In the genomic region with DNA sequence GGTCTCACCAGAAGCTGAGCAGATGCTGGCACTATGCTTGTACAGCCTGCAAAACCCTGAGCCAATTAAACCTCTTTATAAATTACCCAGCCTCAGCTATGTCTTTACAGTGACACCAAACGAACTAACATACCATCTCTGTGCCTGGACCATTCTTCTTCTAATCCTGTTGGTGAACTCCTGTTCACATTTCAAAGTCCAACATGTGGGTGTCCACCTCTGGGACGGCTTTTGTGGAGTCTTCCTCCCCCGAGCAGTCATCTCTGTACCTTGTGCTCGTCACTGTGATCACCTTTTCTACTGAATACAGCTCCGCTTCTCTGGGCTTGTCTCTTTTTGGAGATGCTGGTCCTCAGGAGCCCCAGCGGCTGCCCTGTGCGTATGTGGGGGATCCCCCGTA, we compare ENCODE assay signal across 26 cellular contexts. TPM values are rescaled to one million over a fixed set of nuclear protein-coding genes. Genes with fewer than 3 reads are reported as not detected.
A peak's percentile ranks its signal among the peaks of the same experiment; 100 is the strongest.
DNase-seq lines count a peak whose midpoint lies in the region; ATAC-seq, FAIRE-seq and TF ChIP-seq lines count a peak whose summit lies in the region.
"Had no signal": no experiment of that assay in that cellular context is flagged by ENCODE, and none has a peak within 500 bp of the region (broad histone marks: within the 10 kb centered on the region; RNA-seq: fewer than 3 reads in every experiment).

No MANE protein-coding gene starts in this region.

- H4K20me1 ChIP-seq in HepG2 (ENCODE audit: insufficient read depth, low read length), result no peaks in the 10 kb centered on the region
- H4K20me1 ChIP-seq: BLaER1 treated with 17β-estradiol and CSF1 and Interleukin-3, amounts not matched to agents 10 nM and 100 nM had no signal

- TF ChIP-seq EP300 in HepG2 (IDR thresholded peaks at IDR 0.05; ENCODE audit: low read depth in 2 of 2, low read length in 2 of 2) (no peak), HepG2 (CRISPR knock-in tag; IDR thresholded peaks at IDR 0.05; ENCODE audit: borderline replicate concordance) (no peak), esophagus muscularis mucosa (IDR thresholded peaks at IDR 0.05) (no peak)

- TF ChIP-seq CTCF in HepG2 (CRISPR knock-in tag; IDR thresholded peaks at IDR 0.05) (no peak), right lobe of liver (IDR thresholded peaks at IDR 0.05) (no peak), esophagus muscularis mucosa (IDR thresholded peaks at IDR 0.05) (no peak)

- H3K27me3 ChIP-seq in HepG2 (ENCODE audit: control insufficient read depth in 1 of 2, insufficient read depth in 2 of 2, low read length in 2 of 2) (0 out of 5 replicates have a peak, but pooled peaks cover 0 to 1% of the 10 kb centered on the region in 2 experiments), right lobe of liver (no peaks in the 10 kb centered on the region), esophagus muscularis mucosa (no peaks in the 10 kb centered on the region)
- H3K27me3 ChIP-seq: BE2C; BLaER1 treated with 17β-estradiol and CSF1 and Interleukin-3, amounts not matched to agents 10 nM and 100 nM had no signal

- H3K4me1 ChIP-seq in HepG2 (ENCODE audit: insufficient read depth, low read length), result peaks cover 34% of the 10 kb centered on the region
- H3K4me1 ChIP-seq in right lobe of liver, result no peaks in the 10 kb centered on the region
- H3K4me1 ChIP-seq in esophagus muscularis mucosa, result no peaks in the 10 kb centered on the region
- H3K4me1 ChIP-seq: A549, BE2C had no signal

- no peaks in the 10 kb centered on the region for H3K36me3 Mint-ChIP-seq in activated T-cell treated with anti-CD3 and anti-CD28 coated beads, Interleukin-2, amount 50 U/mL, for 24 hours (ENCODE audit: low read depth)
- H3K36me3 Mint-ChIP-seq: CD14-positive monocyte; CD8-positive, alpha-beta memory T cell had no signal

- CTCF ChIA-PET in HepG2 (lab: Yijun Ruan, JAX; ENCODE audit: low intra/inter-chr PET ratio, low total read pairs), result no interaction called here

- no peak overlapping the region for H3K27ac Mint-ChIP-seq in activated T-cell treated with anti-CD3 and anti-CD28 coated beads, Interleukin-2, amount 50 U/mL, for 24 hours
- H3K27ac Mint-ChIP-seq: CD4-positive, alpha-beta T cell had no signal

- H3K36me3 ChIP-seq in HepG2 (replicated peaks in 1 of 2; ENCODE audit: control insufficient read depth in 1 of 2, insufficient read depth in 2 of 2, low read length in 2 of 2), result no peaks in the 10 kb centered on the region
- H3K36me3 ChIP-seq in right lobe of liver, result no peaks in the 10 kb centered on the region
- H3K36me3 ChIP-seq in esophagus muscularis mucosa, result no peaks in the 10 kb centered on the region
- H3K36me3 ChIP-seq: BE2C; BLaER1 treated with 17β-estradiol and CSF1 and Interleukin-3, amounts not matched to agents 10 nM and 100 nM had no signal

- intact Hi-C loops in HepG2 (cut with micrococcal nuclease; ENCODE audit: unreplicated experiment) (no loop called here), right lobe of liver (cut with DNase I) (no loop called here), esophagus muscularis mucosa (cut with DNase I) (loop anchor here (10.0 kb wide), 1 partner anchor 138 kb away; no protein-coding TSS in a partner anchor)

- peak overlapping the region; percentile 24; the same call in 1 of the 2 replicates for H3K4me2 ChIP-seq in HepG2 (ENCODE audit: low read depth, low read length)
- H3K4me2 ChIP-seq: A549; BLaER1 treated with 17β-estradiol and CSF1 and Interleukin-3, amounts not matched to agents 10 nM and 100 nM had no signal

- ATAC-seq in HepG2 (peak; percentile 64), right lobe of liver (no peak), HG02571 (IDR thresholded peaks at IDR 0.05; ENCODE audit: unreplicated experiment) (no peak)
- ATAC-seq: A549, GM12878, HCT116 had no signal

- H3K9me3 Mint-ChIP-seq in activated T-cell treated with anti-CD3 and anti-CD28 coated beads, Interleukin-2, amount 50 U/mL, for 24 hours, result no peaks in the 10 kb centered on the region
- H3K9me3 Mint-ChIP-seq: CD4-positive, alpha-beta T cell; CD8-positive, alpha-beta memory T cell; H9 had no signal

- TF ChIP-seq POLR2A in HepG2 (IDR thresholded peaks at IDR 0.05; ENCODE audit: insufficient read depth in 1 of 2, low read depth in 2 of 2, low read length in 2 of 2) (no peak), right lobe of liver (IDR thresholded peaks at IDR 0.05) (no peak), esophagus muscularis mucosa (IDR thresholded peaks at IDR 0.05; ENCODE audit: low read depth) (no peak)

- in situ Hi-C loops in HepG2 (cut with HindIII; ENCODE audit: extremely low pct_ligation_motif_present, low pct_unique_long_range_greater_than_20kb), result no loop called here

- H3K9me3 ChIP-seq in HepG2 (ENCODE audit: low read length) (no peaks in the 10 kb centered on the region), right lobe of liver (no peaks in the 10 kb centered on the region), esophagus muscularis mucosa (no peaks in the 10 kb centered on the region)
- H3K9me3 ChIP-seq: A549; BE2C; BLaER1 treated with 17β-estradiol and CSF1 and Interleukin-3, amounts not matched to agents 10 nM and 100 nM had no signal

- H3K9ac ChIP-seq in HepG2 (ENCODE audit: insufficient read depth, low read depth, low read length), result no peak overlapping the region
- H3K9ac ChIP-seq: BLaER1 treated with 17β-estradiol and CSF1 and Interleukin-3, amounts not matched to agents 10 nM and 100 nM; GM23248 had no signal

- H3K4me3 ChIP-seq in HepG2 (replicated peaks in 1 of 3; ENCODE audit: insufficient read depth in 1 of 3, low read depth in 2 of 3, low read length in 3 of 3) (no peak overlapping the region), right lobe of liver (no peak overlapping the region), esophagus muscularis mucosa (no peak overlapping the region)
- H3K4me3 ChIP-seq: A549; BLaER1 treated with 17β-estradiol and CSF1 and Interleukin-3, amounts not matched to agents 10 nM and 100 nM; GM12878; GM23248 had no signal

- POLR2A ChIA-PET in HepG2 (lab: Yijun Ruan, JAX), result interaction anchor here (5.0 kb wide), 1 partner anchor 13 kb away, joined by 30 read pairs; no protein-coding TSS in a partner anchor

- H3K4me1 Mint-ChIP-seq in activated T-cell treated with anti-CD3 and anti-CD28 coated beads, Interleukin-2, amount 50 U/mL, for 24 hours (ENCODE audit: low read depth), result peaks cover 6% of the 10 kb centered on the region

- no peak for FAIRE-seq in HepG2 (lab: Jason Lieb, UNC)
- FAIRE-seq: A549, D721Med, GM12878, GM19239 had no signal

- H3K79me2 ChIP-seq in HepG2 (ENCODE audit: insufficient read depth, low read length), result no peaks in the 10 kb centered on the region

- DNase-seq in HepG2 (ENCODE audit: low spot score), result peak; percentile 25
- DNase-seq in right lobe of liver, result no peak
- DNase-seq in esophagus muscularis mucosa (ENCODE audit: extremely low spot score), result peak; percentile 17
- peak; percentile 53 for DNase-seq in mesenteric fat pad (ENCODE audit: low spot score)
- no peak for DNase-seq in iPS-NIHi7 (ENCODE audit: extremely low spot score)
- no peak for DNase-seq in activated T-cell treated with anti-CD3 and anti-CD28 coated beads, Interleukin-2, amount 50 U/mL, for 24 hours
- DNase-seq: 8988T; ACHN; AML-193; BE2C; CD4-positive, alpha-beta T cell; CD8-positive, alpha-beta memory T cell; DMS 273 treated with DMSO at 0.1 percent for 48 hours; DMS79; EL; GDM1; GM23248; H9 had no signal

- BruUV-seq in HepG2 (replicated peaks; lab: Mats Ljungman, UMichigan), result no TSS peak

- no peaks in the 10 kb centered on the region for H3K27me3 Mint-ChIP-seq in activated T-cell treated with anti-CD3 and anti-CD28 coated beads, Interleukin-2, amount 50 U/mL, for 24 hours
- H3K27me3 Mint-ChIP-seq: CD4-positive, alpha-beta T cell had no signal

- WGBS in HepG2 (ENCODE audit: low lambda C conversion rate), result 40% methylated on average over 8 of the region's 8 CpGs
- 65% methylated on average over 7 of the region's 8 CpGs for WGBS in right lobe of liver (ENCODE audit: insufficient coverage, low coverage, low lambda C conversion rate, missing lambda C conversion rate)
- 93% methylated on average over 8 of the region's 8 CpGs for WGBS in esophagus muscularis mucosa

- no peak for TF ChIP-seq RAD21 in HepG2 (CRISPR knock-in tag; IDR thresholded peaks at IDR 0.05)

- H3K27ac ChIP-seq in HepG2 (ENCODE audit: extremely low read length, insufficient read depth, low read length), result no peak overlapping the region
- H3K27ac ChIP-seq in right lobe of liver, result no peak overlapping the region
- H3K27ac ChIP-seq in esophagus muscularis mucosa (replicated peaks in 1 of 4), result no peak overlapping the region
- H3K27ac ChIP-seq: A549; BLaER1 treated with 17β-estradiol and CSF1 and Interleukin-3, amounts not matched to agents 10 nM and 100 nM; GM23248 had no signal

- H2AFZ ChIP-seq in HepG2 (ENCODE audit: low read length), result no peak overlapping the region
- H2AFZ ChIP-seq: GM23248 had no signal

- no peak overlapping the region for H3K4me3 Mint-ChIP-seq in activated T-cell treated with anti-CD3 and anti-CD28 coated beads, Interleukin-2, amount 50 U/mL, for 24 hours
- H3K4me3 Mint-ChIP-seq: CD14-positive monocyte; CD4-positive, alpha-beta T cell; H9 had no signal

RNA-seq across cellular contexts. Expression of gene ESYT2, which starts 7.4 kb away (rescaled TPM):
- total RNA-seq in HepG2 (2016; rRNA removed; fragmentation: Illumina TruSeq; extraction: Trizol) (26.0 and 37.3 TPM in 2 replicates), right lobe of liver (10 to 100 TPM; 19.7 to 28.7 (median 24.2) TPM), esophagus muscularis mucosa (100 to 1,000 TPM; 166 to 235 (median 202) TPM), mesenteric fat pad (79.5 TPM)
- 23.2 and 25.4 TPM in 2 replicates for total RNA-seq in HepG2 (2016; cell fraction: cytosol; rRNA removed; fragmentation: Illumina TruSeq; extraction: Trizol; ENCODE audit: low read depth)
- total RNA-seq in HepG2 (2016; cell fraction: insoluble cytoplasmic fraction; rRNA removed; fragmentation: Illumina TruSeq; extraction: Trizol), result 23.4 and 37.6 TPM in 2 replicates
- total RNA-seq in HepG2 (2016; cell fraction: membrane; rRNA removed; fragmentation: Illumina TruSeq; extraction: Trizol), result 25.1 and 27.8 TPM in 2 replicates
- 30.5 and 36.8 TPM in 2 replicates for total RNA-seq in HepG2 (2016; cell fraction: nucleus; rRNA removed; fragmentation: Illumina TruSeq; extraction: Trizol)
- 28.5 and 29.6 TPM in 2 replicates for polyA plus RNA-seq in HepG2 (2011; rRNA removed)
- 21.0 and 24.9 TPM in 2 replicates for polyA plus RNA-seq in HepG2 (2011; cell fraction: cytosol; rRNA removed)
- 30.7 and 35.6 TPM in 2 replicates for polyA plus RNA-seq in HepG2 (2011; cell fraction: nucleus; rRNA removed)
- 24.9 and 27.0 TPM in 2 replicates for polyA plus RNA-seq in HepG2 (2012)
- polyA plus RNA-seq in HepG2 (2016; cell fraction: cytosol; fragmentation: Illumina TruSeq; extraction: Trizol; ENCODE audit: low read depth), result 6.2 and 6.5 TPM in 2 replicates
- polyA plus RNA-seq in HepG2 (2016; cell fraction: insoluble cytoplasmic fraction; fragmentation: Illumina TruSeq; extraction: Trizol; ENCODE audit: low read depth), result 18.2 and 18.4 TPM in 2 replicates
- polyA plus RNA-seq in HepG2 (2016; cell fraction: membrane; fragmentation: Illumina TruSeq; extraction: Trizol; ENCODE audit: low read depth), result 12.5 and 13.5 TPM in 2 replicates
- 36.5 and 39.4 TPM in 2 replicates for polyA plus RNA-seq in HepG2 (2016; cell fraction: nucleus; fragmentation: Illumina TruSeq; extraction: Trizol; ENCODE audit: insufficient read depth, low read depth)
- 37.9 and 66.1 TPM in 2 replicates for polyA minus RNA-seq in HepG2 (2011; rRNA and poly(A)+ RNA removed; ENCODE audit: low replicate concordance)
- 35.0 and 40.6 TPM in 2 replicates for polyA minus RNA-seq in HepG2 (2011; cell fraction: cytosol; rRNA and poly(A)+ RNA removed)
- 30.6 and 37.2 TPM in 2 replicates for polyA minus RNA-seq in HepG2 (2011; cell fraction: nucleus; rRNA and poly(A)+ RNA removed)

RNA-seq across cellular contexts. Expression of gene DYNC2I1, which starts 19.7 kb away (rescaled TPM):
- total RNA-seq in HepG2 (2016; rRNA removed; fragmentation: Illumina TruSeq; extraction: Trizol) (3.4 and 4.9 TPM in 2 replicates), right lobe of liver (1 to 10 TPM; 3.5 to 6.6 (median 4.6) TPM), esophagus muscularis mucosa (10 to 100 TPM; 18.3 to 32.0 (median 24.9) TPM), mesenteric fat pad (20.3 TPM)
- total RNA-seq in HepG2 (2016; cell fraction: cytosol; rRNA removed; fragmentation: Illumina TruSeq; extraction: Trizol; ENCODE audit: low read depth), result 11.3 and 18.9 TPM in 2 replicates
- 3.1 and 3.9 TPM in 2 replicates for total RNA-seq in HepG2 (2016; cell fraction: insoluble cytoplasmic fraction; rRNA removed; fragmentation: Illumina TruSeq; extraction: Trizol)
- 4.8 and 9.2 TPM in 2 replicates for total RNA-seq in HepG2 (2016; cell fraction: membrane; rRNA removed; fragmentation: Illumina TruSeq; extraction: Trizol)
- 3.6 and 5.0 TPM in 2 replicates for total RNA-seq in HepG2 (2016; cell fraction: nucleus; rRNA removed; fragmentation: Illumina TruSeq; extraction: Trizol)
- polyA plus RNA-seq in HepG2 (2011; rRNA removed), result 8.6 and 9.1 TPM in 2 replicates
- 5.3 and 9.7 TPM in 2 replicates for polyA plus RNA-seq in HepG2 (2011; cell fraction: cytosol; rRNA removed)
- 24.5 and 26.0 TPM in 2 replicates for polyA plus RNA-seq in HepG2 (2011; cell fraction: nucleus; rRNA removed)
- polyA plus RNA-seq in HepG2 (2012), result 4.3 and 5.5 TPM in 2 replicates
- polyA plus RNA-seq in HepG2 (2016; cell fraction: cytosol; fragmentation: Illumina TruSeq; extraction: Trizol; ENCODE audit: low read depth), result 0.75 and 0.90 TPM in 2 replicates
- polyA plus RNA-seq in HepG2 (2016; cell fraction: insoluble cytoplasmic fraction; fragmentation: Illumina TruSeq; extraction: Trizol; ENCODE audit: low read depth), result 3.5 and 4.2 TPM in 2 replicates
- polyA plus RNA-seq in HepG2 (2016; cell fraction: membrane; fragmentation: Illumina TruSeq; extraction: Trizol; ENCODE audit: low read depth), result 0.78 and 0.89 TPM in 2 replicates
- 9.9 and 10.3 TPM in 2 replicates for polyA plus RNA-seq in HepG2 (2016; cell fraction: nucleus; fragmentation: Illumina TruSeq; extraction: Trizol; ENCODE audit: insufficient read depth, low read depth)
- polyA minus RNA-seq in HepG2 (2011; rRNA and poly(A)+ RNA removed; ENCODE audit: low replicate concordance), result 3.9 and 5.9 TPM in 2 replicates
- 1.9 and 2.6 TPM in 2 replicates for polyA minus RNA-seq in HepG2 (2011; cell fraction: cytosol; rRNA and poly(A)+ RNA removed)
- polyA minus RNA-seq in HepG2 (2011; cell fraction: nucleus; rRNA and poly(A)+ RNA removed), result 8.8 and 11.6 TPM in 2 replicates

Comparison
In these comparisons a context has a peak if more than half of its experiments do, and no peak if none do; other contexts are left out.
1. DNase-seq: peak in HepG2 (single experiment), esophagus muscularis mucosa (single experiment) and mesenteric fat pad (single experiment); none in right lobe of liver (0 of 3), iPS-NIHi7 (single experiment) and activated T-cell treated with anti-CD3 and anti-CD28 coated beads, Interleukin-2, amount 50 U/mL, for 24 hours (single experiment).